Comparison of ENCODE assay signal across 8 cellular contexts in the genomic region with DNA sequence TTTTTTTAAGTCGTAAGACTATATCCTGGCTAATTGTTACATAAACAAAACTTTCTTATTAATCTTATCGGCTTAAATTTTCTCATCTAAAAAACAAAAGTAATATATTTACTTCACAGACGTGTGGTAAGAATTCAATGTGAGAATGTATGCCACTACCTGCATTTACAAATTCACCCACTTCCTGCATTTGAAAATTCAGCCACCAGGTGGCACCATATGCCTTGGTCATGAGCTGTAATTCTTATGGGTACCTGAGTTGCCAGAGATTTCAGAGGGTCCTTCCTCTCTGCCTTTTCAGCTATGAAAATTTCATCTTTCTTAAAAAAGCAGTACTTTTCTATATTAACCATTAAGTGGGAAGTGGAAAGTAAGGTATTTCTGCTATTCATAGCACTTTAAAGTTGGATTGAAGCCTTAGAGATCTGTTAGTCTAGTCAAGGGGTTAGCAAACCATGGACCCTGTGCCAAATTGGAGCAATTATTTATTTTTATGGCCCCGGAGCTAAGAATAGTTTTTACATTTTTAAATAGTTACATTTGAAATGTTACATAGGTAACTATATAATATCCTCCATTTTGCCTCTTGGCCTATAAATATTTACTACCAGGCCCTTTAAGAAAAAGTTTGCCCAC.
DNase-seq lines count a peak whose midpoint lies in the region; ATAC-seq and TF ChIP-seq lines count a peak whose summit lies in the region.

No MANE protein-coding gene starts in this region.

- peaks cover 0 to 4% of the 10 kb centered on the region in 2 donors for H3K36me3 ChIP-seq in lung (ENCODE audit: control insufficient read depth in 2 of 2, insufficient read depth in 2 of 2, low read length in 2 of 2)

- H3K27me3 ChIP-seq in dorsolateral prefrontal cortex: no peaks in the 10 kb centered on the region
- H3K27me3 ChIP-seq in lung (ENCODE audit: control insufficient read depth, insufficient read depth): no peaks in the 10 kb centered on the region

- intact Hi-C loops in dorsolateral prefrontal cortex (cut with DNase I): loop anchor here in 1 of 2 donors (2.0 kb wide), 1 partner anchor 458 kb away; the partner anchor contains the start of gene ADPGK

- TF ChIP-seq CTCF in AG04449 (IDR thresholded peaks at IDR 0.05; ENCODE audit: insufficient read depth, low read length, missing control alignments) (peak; percentile 78), dorsolateral prefrontal cortex (IDR thresholded peaks at IDR 0.05 in 54 of 56, conservative IDR thresholded peaks at IDR 0.05 in 2 of 56; ENCODE audit: low read depth in 1 of 56, partially characterized antibody in 56 of 56) (peak; percentile 81 to 98 (median 91)), lung (IDR thresholded peaks at IDR 0.05; ENCODE audit: control extremely low read depth, extremely low read depth) (peak; percentile 74)

- H3K27ac ChIP-seq in dorsolateral prefrontal cortex (peak overlapping the region in 1 of 59 donors; percentile 20), lung (ENCODE audit: low read depth in 1 of 2, low read length in 1 of 2) (no peak overlapping the region)

- H3K4me3 ChIP-seq in AG04449 (ENCODE audit: low read depth, low read length) (no peak overlapping the region), dorsolateral prefrontal cortex (no peak overlapping the region), lung (no peak overlapping the region)

- no peak for DNase-seq in AG04449 (ENCODE audit: low read depth, low spot score)
- DNase-seq in NCI-H526 (lab: John Stamatoyannopoulos, UW): peak; percentile 52 to 68
- peak; percentile 68 to 73 for DNase-seq in activated CD4-positive, alpha-beta T cell treated with anti-CD3 and anti-CD28 coated beads, Interleukin-2, amount 50 U/mL, for 4 hours
- peak in 8 of 10 donors; percentile 42 to 89 (median 65) for DNase-seq in dorsolateral prefrontal cortex
- DNase-seq in lung (ENCODE audit: low spot score): peak; percentile 60
- DNase-seq in stimulated activated CD8-positive, alpha-beta memory T cell treated with anti-CD3 and anti-CD28 coated beads, Interleukin-15, amount 100 ng/mL, for 24 hours (ENCODE audit: low read depth): peak; percentile 44

- H3K4me1 ChIP-seq in lung (ENCODE audit: control insufficient read depth in 2 of 2, insufficient read depth in 2 of 2, low read length in 2 of 2): no peaks in the 10 kb centered on the region

- CTCF ChIA-PET in AG04449 (lab: Yijun Ruan, JAX): interaction anchor here (0.6 to 10.0 kb wide), 30 partner anchors 9 to 631 kb away, joined by 3 to 193 read pairs (median 4); partner anchors contain the start of genes BBS4 and HIGD2B

- no peaks in the 10 kb centered on the region for H3K9me3 ChIP-seq in lung (ENCODE audit: control insufficient read depth in 2 of 2, insufficient read depth in 1 of 2, low read length in 1 of 2)

- ATAC-seq in GM18909 (IDR thresholded peaks at IDR 0.05; ENCODE audit: poor library complexity, unreplicated experiment) (peak; percentile 57), lung (ENCODE audit: insufficient read depth, low FRiP score) (no peak), GM21515 (IDR thresholded peaks at IDR 0.05; ENCODE audit: unreplicated experiment) (no peak)

- 43% methylated on average over 4 of the region's 4 CpGs for WGBS in lung, 2 donors

- POLR2A ChIA-PET in AG04449 (lab: Yijun Ruan, JAX): no interaction called here
